ENCODE assay signal across 8 cellular contexts in genomic region chr19:14091086-14091884, GRCh38.
DNase-seq lines count a peak whose midpoint lies in the region; ATAC-seq and TF ChIP-seq lines count a peak whose summit lies in the region.

No MANE protein-coding gene starts in this region.

- peak; percentile 6 for TF ChIP-seq CTCF in AG09309 (IDR thresholded peaks at IDR 0.05; ENCODE audit: control insufficient read depth, insufficient read depth, low read depth, low read length, missing control alignments)

- peaks cover 40% of the 10 kb centered on the region for H3K36me3 Mint-ChIP-seq in effector memory CD8-positive, alpha-beta T cell (ENCODE audit: insufficient read depth)
- peaks cover 23% of the 10 kb centered on the region for H3K36me3 Mint-ChIP-seq in stimulated activated naive CD8-positive, alpha-beta T cell treated with anti-CD3 and anti-CD28 coated beads, Interleukin-15, Interleukin-2, amounts not matched to agents 100 ng/mL and 50 ng/mL, for 24 hours (ENCODE audit: low read depth)

- peak; percentile 35 for ATAC-seq in GM18519 (IDR thresholded peaks at IDR 0.05; ENCODE audit: low FRiP score, unreplicated experiment)
- ATAC-seq in HG03025 (IDR thresholded peaks at IDR 0.05; ENCODE audit: low FRiP score, unreplicated experiment) = peak; percentile 63
- ATAC-seq in effector memory CD8-positive, alpha-beta T cell (replicated peaks) = peak; percentile 56

- H3K4me1 Mint-ChIP-seq in effector memory CD8-positive, alpha-beta T cell (ENCODE audit: low read depth in 2 of 2) = peaks cover 13 to 14% of the 10 kb centered on the region in 2 donors
- peaks cover 16% of the 10 kb centered on the region for H3K4me1 Mint-ChIP-seq in stimulated activated naive CD8-positive, alpha-beta T cell treated with anti-CD3 and anti-CD28 coated beads, Interleukin-15, Interleukin-2, amounts not matched to agents 100 ng/mL and 50 ng/mL, for 24 hours (ENCODE audit: low read depth)

- H3K27ac Mint-ChIP-seq in effector memory CD8-positive, alpha-beta T cell = peak overlapping the region; percentile 82 to 97
- peak overlapping the region; percentile 95 for H3K27ac Mint-ChIP-seq in stimulated activated naive CD8-positive, alpha-beta T cell treated with anti-CD3 and anti-CD28 coated beads, Interleukin-15, Interleukin-2, amounts not matched to agents 100 ng/mL and 50 ng/mL, for 24 hours

- no peaks in the 10 kb centered on the region for H3K9me3 Mint-ChIP-seq in effector memory CD8-positive, alpha-beta T cell
- peaks cover 6% of the 10 kb centered on the region for H3K9me3 Mint-ChIP-seq in stimulated activated naive CD8-positive, alpha-beta T cell treated with anti-CD3 and anti-CD28 coated beads, Interleukin-15, Interleukin-2, amounts not matched to agents 100 ng/mL and 50 ng/mL, for 24 hours

- peak overlapping the region; percentile 78 for H3K4me3 ChIP-seq in AG09309 (ENCODE audit: control insufficient read depth, low read depth, low read length)

- no peaks in the 10 kb centered on the region for H3K27me3 Mint-ChIP-seq in effector memory CD8-positive, alpha-beta T cell
- no peaks in the 10 kb centered on the region for H3K27me3 Mint-ChIP-seq in stimulated activated naive CD8-positive, alpha-beta T cell treated with anti-CD3 and anti-CD28 coated beads, Interleukin-15, Interleukin-2, amounts not matched to agents 100 ng/mL and 50 ng/mL, for 24 hours

- H3K4me3 Mint-ChIP-seq in effector memory CD8-positive, alpha-beta T cell = peak overlapping the region; percentile 91 to 98
- peak overlapping the region; percentile 93 for H3K4me3 Mint-ChIP-seq in stimulated activated naive CD8-positive, alpha-beta T cell treated with anti-CD3 and anti-CD28 coated beads, Interleukin-15, Interleukin-2, amounts not matched to agents 100 ng/mL and 50 ng/mL, for 24 hours

- DNase-seq in AG09309 (ENCODE audit: low read depth) = no peak
- peak; percentile 69 for DNase-seq in NCI-H2227 (lab: John Stamatoyannopoulos, UW; ENCODE audit: unreplicated experiment)
- DNase-seq in activated CD4-positive, alpha-beta T cell treated with anti-CD3 and anti-CD28 coated beads, Interleukin-2, amount 50 U/mL, for 4 hours = peak; percentile 52 to 57
- peak; percentile 49 to 66 (median 54) for DNase-seq in effector memory CD8-positive, alpha-beta T cell
- DNase-seq in middle frontal gyrus (ENCODE audit: extremely low spot score, low spot score) = peak; percentile 30
